Comparison of ENCODE assay signal across 20 cellular contexts in the genomic region with DNA sequence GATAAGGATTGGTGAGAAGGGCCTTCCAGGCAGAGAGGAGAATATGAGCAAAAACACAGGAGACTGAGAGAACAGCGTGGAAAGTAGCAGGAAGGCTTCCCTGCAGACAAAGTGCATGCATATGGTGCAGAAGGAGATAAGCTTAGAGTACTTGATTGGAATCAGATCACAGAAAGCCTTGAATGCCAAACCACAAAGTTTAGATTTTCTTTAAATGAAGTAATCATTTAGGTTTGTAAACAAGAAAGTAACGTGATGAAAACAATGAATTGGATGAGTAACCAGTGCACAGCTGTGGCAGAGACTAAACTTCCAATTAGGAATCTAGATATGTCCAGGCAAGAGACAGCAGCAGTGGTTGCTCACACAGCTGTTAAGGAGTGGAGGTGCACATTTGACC.
DNase-seq lines count a peak whose midpoint lies in the region; ATAC-seq and TF ChIP-seq lines count a peak whose summit lies in the region.
"Had no signal": no experiment of that assay in that cellular context is flagged by ENCODE, and none has a peak within 500 bp of the region (broad histone marks: within the 10 kb centered on the region; RNA-seq: fewer than 3 reads in every experiment).

No MANE protein-coding gene starts in this region.

- H3K27ac ChIP-seq in AG04450 (ENCODE audit: low read depth, low read length) (no peak overlapping the region), gastroesophageal sphincter (peak overlapping the region in 3 of 4 donors; percentile 15 to 41 (median 29)), upper lobe of right lung (no peak overlapping the region), aorta (ENCODE audit: low read depth in 1 of 2, low read length in 2 of 2) (no peak overlapping the region)
- H3K27ac ChIP-seq: colonic mucosa, testis had no signal

- no peak for TF ChIP-seq CTCF in AG04450 (IDR thresholded peaks at IDR 0.05; ENCODE audit: low read depth, low read length)
- no peak for TF ChIP-seq CTCF in astrocyte of the spinal cord (IDR thresholded peaks at IDR 0.05; ENCODE audit: low read depth, low read length)
- no peak for TF ChIP-seq CTCF in gastroesophageal sphincter (IDR thresholded peaks at IDR 0.05)
- TF ChIP-seq CTCF in upper lobe of right lung (IDR thresholded peaks at IDR 0.05), result no peak
- no peak for TF ChIP-seq CTCF in GM10248 (IDR thresholded peaks at IDR 0.05; ENCODE audit: control extremely low read depth, extremely low read depth, low read depth, missing control alignments)

- H3K4me3 ChIP-seq in AG04450 (ENCODE audit: low read depth, low read length) (no peak overlapping the region), astrocyte of the spinal cord (ENCODE audit: low read depth, low read length) (no peak overlapping the region), gastroesophageal sphincter (no peak overlapping the region), upper lobe of right lung (no peak overlapping the region), aorta (ENCODE audit: low read length in 2 of 2) (no peak overlapping the region)
- H3K4me3 ChIP-seq: colonic mucosa, GM23338, lung, testis had no signal

- TF ChIP-seq EP300 in gastroesophageal sphincter (IDR thresholded peaks at IDR 0.05), result no peak

- peaks cover 2 to 71% (median 3%) of the 10 kb centered on the region in 3 donors for H3K4me1 ChIP-seq in gastroesophageal sphincter
- H3K4me1 ChIP-seq in upper lobe of right lung, result peaks cover 27% of the 10 kb centered on the region
- H3K4me1 ChIP-seq in aorta (ENCODE audit: control insufficient read depth in 1 of 2, insufficient read depth in 2 of 2, low read length in 2 of 2), result peaks cover 7 to 17% of the 10 kb centered on the region in 2 donors
- H3K4me1 ChIP-seq: colonic mucosa, testis had no signal

- no peak for TF ChIP-seq POLR2A in gastroesophageal sphincter (IDR thresholded peaks at IDR 0.05)

- WGBS in gastroesophageal sphincter (ENCODE audit: low coverage in 1 of 2), 2 donors, result 40% methylated on average over 2 of the region's 2 CpGs
- 38 to 49% methylated on average over 2 of the region's 2 CpGs for WGBS in aorta, 2 donors

- intact Hi-C loops in upper lobe of right lung (cut with DNase I) (no loop called here), aorta (cut with DNase I) (loop anchor here in 1 of 2 donors (5.0 kb wide), 1 partner anchor 43 kb away; no protein-coding TSS in a partner anchor)

- DNase-seq in AG04450 (ENCODE audit: low read depth, low spot score) (peak; percentile 89), HCEC 1CT (peak; percentile 81), astrocyte of the spinal cord (ENCODE audit: low read depth, low spot score) (peak; percentile 52), upper lobe of right lung (no peak), aorta (no peak), GM10248 (ENCODE audit: extremely low spot score) (no peak)
- DNase-seq in stimulated activated CD4-positive, alpha-beta T cell treated with anti-CD3 and anti-CD28 coated beads, Interleukin-4, amount 100 ng/mL, for 4 hours, result no peak
- DNase-seq: ACHN; activated CD4-positive, alpha-beta T cell treated with anti-CD3 and anti-CD28 coated beads, Interleukin-2, amount 10 ng/mL, durations not matched to agents 24 days and 14 days; activated naive CD8-positive, alpha-beta T cell treated with anti-CD3 and anti-CD28 coated beads, Interleukin-2, amount 10 ng/mL, durations not matched to agents 7 days and 5 days; activated T-cell treated with anti-CD3 and anti-CD28 coated beads, Interleukin-2, amount 50 U/mL, for 48 hours; colonic mucosa; erythroblast; NCI-H1048; NCI-H2107; SHP77; testis had no signal

- H3K9me3 ChIP-seq in AG04450 (ENCODE audit: control insufficient read depth, insufficient read depth, low read length), result peaks cover 3% of the 10 kb centered on the region; the same call in 1 of the 2 replicates
- no peaks in the 10 kb centered on the region for H3K9me3 ChIP-seq in gastroesophageal sphincter
- H3K9me3 ChIP-seq in upper lobe of right lung, result no peaks in the 10 kb centered on the region
- no peaks in the 10 kb centered on the region for H3K9me3 ChIP-seq in aorta (ENCODE audit: control insufficient read depth, low read length)
- H3K9me3 ChIP-seq: colonic mucosa, testis had no signal

- CTCF ChIA-PET in AG04450 (lab: Charles Lee), result interaction anchor here (0.9 kb wide), 1 partner anchor 113 kb away, joined by 3 read pairs; no protein-coding TSS in a partner anchor
- CTCF ChIA-PET in GM10248 (lab: Yijun Ruan, JAX), result no interaction called here

- peaks cover 2% of the 10 kb centered on the region for H3K27me3 ChIP-seq in AG04450 (ENCODE audit: control insufficient read depth, insufficient read depth, low read length)
- no peaks in the 10 kb centered on the region for H3K27me3 ChIP-seq in gastroesophageal sphincter
- no peaks in the 10 kb centered on the region for H3K27me3 ChIP-seq in upper lobe of right lung
- no peaks in the 10 kb centered on the region for H3K27me3 ChIP-seq in aorta (ENCODE audit: control insufficient read depth in 1 of 2, insufficient read depth in 2 of 2, low read length in 1 of 2)
- H3K27me3 ChIP-seq: colonic mucosa, testis had no signal

- POLR2A ChIA-PET in AG04450 (lab: Yijun Ruan, JAX) (interaction anchor here (0.9 to 1.7 kb wide), 6 partner anchors 9 to 111 kb away, joined by 3 to 6 read pairs (median 4); no protein-coding TSS in a partner anchor), GM10248 (lab: Yijun Ruan, JAX) (no interaction called here)

- H3K36me3 ChIP-seq in gastroesophageal sphincter (no peaks in the 10 kb centered on the region), upper lobe of right lung (no peaks in the 10 kb centered on the region), aorta (ENCODE audit: control insufficient read depth in 1 of 2, insufficient read depth in 2 of 2, low read length in 1 of 2) (peaks cover 0 to 2% of the 10 kb centered on the region in 2 donors)
- H3K36me3 ChIP-seq: colonic mucosa had no signal

- ATAC-seq in gastroesophageal sphincter (no peak), upper lobe of right lung (no peak), aorta (ENCODE audit: low FRiP score) (no peak)
- ATAC-seq: GM23338 had no signal

- in situ Hi-C loops in astrocyte of the spinal cord (cut with HindIII; ENCODE audit: low sequenced_read_pairs), result no loop called here

Comparison
In these comparisons a context has a peak if more than half of its experiments do, and no peak if none do; other contexts are left out.
1. DNase-seq: peak in AG04450 (single experiment), HCEC 1CT (single experiment) and astrocyte of the spinal cord (single experiment); none in upper lobe of right lung (single experiment), aorta (0 of 2), stimulated activated CD4-positive, alpha-beta T cell treated with anti-CD3 and anti-CD28 coated beads, Interleukin-4, amount 100 ng/mL, for 4 hours (0 of 2) and GM10248 (single experiment).
2. H3K27ac ChIP-seq: peak in gastroesophageal sphincter (3 of 4); none in AG04450 (single experiment), upper lobe of right lung (single experiment) and aorta (0 of 2).